In the genomic region with DNA sequence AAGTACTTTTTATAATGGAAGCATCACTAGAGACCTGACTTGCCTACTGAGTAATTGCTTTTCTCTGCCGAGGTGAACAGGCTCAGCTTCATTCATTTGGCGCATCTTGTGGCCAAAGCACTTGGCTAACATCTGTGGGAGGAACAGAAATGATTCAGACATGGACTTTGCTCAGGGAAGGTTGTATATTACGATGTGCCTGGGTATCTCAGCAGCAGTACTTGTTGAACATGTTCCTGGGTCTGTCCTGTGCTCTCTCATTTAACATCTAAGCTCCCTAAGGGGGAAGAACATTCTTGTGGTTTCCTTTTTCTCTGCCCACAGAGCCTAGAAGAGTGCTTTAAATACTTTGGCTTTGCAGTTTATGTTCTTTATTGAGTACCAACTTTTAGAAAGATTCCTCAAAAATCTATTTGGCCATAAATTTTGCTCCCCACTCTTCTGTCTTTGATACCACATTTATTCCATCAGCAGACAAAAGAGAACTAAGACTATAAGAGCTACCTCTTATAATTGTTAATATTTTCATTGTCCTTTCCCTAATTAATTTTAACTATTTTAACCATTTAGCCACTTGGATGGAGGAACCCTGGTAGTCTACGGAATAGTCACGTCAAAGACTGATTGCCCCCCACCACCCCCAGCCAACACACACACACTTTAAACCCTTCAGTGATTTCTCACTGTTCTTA, we compare ENCODE assay signal across 10 cellular contexts.
DNase-seq lines count a peak whose midpoint lies in the region; ATAC-seq, FAIRE-seq and TF ChIP-seq lines count a peak whose summit lies in the region.
"Had no signal": no experiment of that assay in that cellular context is flagged by ENCODE, and none has a peak within 500 bp of the region (broad histone marks: within the 10 kb centered on the region; RNA-seq: fewer than 3 reads in every experiment).

No MANE protein-coding gene starts in this region.

- no peak overlapping the region for H4K5ac ChIP-seq in H1 (ENCODE audit: insufficient read length, low read depth, low read length)

- H3K27me3 ChIP-seq in ACC112 (ENCODE audit: insufficient read depth, low read length), result no peaks in the 10 kb centered on the region
- H3K27me3 ChIP-seq in H1 (replicated peaks in 1 of 4; ENCODE audit: control insufficient read depth in 3 of 4, extremely low read depth in 1 of 4, insufficient read depth in 3 of 4, low read length in 3 of 4), result no peaks in the 10 kb centered on the region
- no peaks in the 10 kb centered on the region for H3K27me3 ChIP-seq in testis
- H3K27me3 ChIP-seq: tibial nerve had no signal

- no peak for TF ChIP-seq RAD21 in H1 (IDR thresholded peaks at IDR 0.05 in 1 of 2, conservative IDR thresholded peaks at IDR 0.05 in 1 of 2; ENCODE audit: low read depth in 2 of 2, low read length in 2 of 2)

- H2BK120ac ChIP-seq in H1 (replicated peaks; ENCODE audit: low read depth, low read length), result no peak overlapping the region

- H3K56ac ChIP-seq in H1 (replicated peaks; ENCODE audit: insufficient read length, low read depth, low read length), result no peak overlapping the region

- H3K4me2 ChIP-seq in H1 (ENCODE audit: insufficient read depth in 1 of 2, low read depth in 2 of 2, low read length in 2 of 2), result no peak overlapping the region

- no peak for TF ChIP-seq EP300 in H1 (IDR thresholded peaks at IDR 0.05; ENCODE audit: borderline replicate concordance in 1 of 2, low read depth in 2 of 2, low read length in 2 of 2)

- H3K4me1 ChIP-seq in ACC112 (ENCODE audit: control insufficient read depth, insufficient read depth, low read length, unreplicated experiment), result peaks cover 17% of the 10 kb centered on the region
- no peaks in the 10 kb centered on the region; a peak in 1 of 7 replicates for H3K4me1 ChIP-seq in H1 (replicated peaks in 1 of 4; ENCODE audit: control insufficient read depth in 3 of 4, insufficient read depth in 4 of 4, low read length in 3 of 4)
- H3K4me1 ChIP-seq in testis, result no peaks in the 10 kb centered on the region

- TF ChIP-seq CTCF in H1 (IDR thresholded peaks at IDR 0.05; ENCODE audit: control extremely low read depth in 1 of 3, insufficient read depth in 1 of 3, low read depth in 1 of 3, low read length in 3 of 3) (no peak), testis (IDR thresholded peaks at IDR 0.05) (no peak)

- no peak for DNase-seq in H1 (ENCODE audit: low read depth in 1 of 2, low spot score in 2 of 2)
- DNase-seq in germinal center (ENCODE audit: low spot score), result no peak
- DNase-seq in NCI-H1694 (lab: John Stamatoyannopoulos, UW), result no peak
- DNase-seq in testis, result no peak
- no peak for DNase-seq in activated T-cell treated with anti-CD3 and anti-CD28 coated beads, Interleukin-2, amount 50 U/mL, for 1 hour

- H2BK20ac ChIP-seq in H1 (ENCODE audit: low read length), result no peak overlapping the region

- no peak overlapping the region for H3K23ac ChIP-seq in H1 (ENCODE audit: insufficient read length)

- H3K14ac ChIP-seq in H1 (ENCODE audit: insufficient read length), result no peak overlapping the region

- H3K27ac ChIP-seq in ACC112 (ENCODE audit: low read depth, low read length) (peak overlapping the region; percentile 54), KOPT-K1 (ENCODE audit: low read depth, low read length, poor library complexity, severe bottlenecking) (peak overlapping the region; percentile 22), H1 (ENCODE audit: low read depth, low read length) (no peak overlapping the region), testis (no peak overlapping the region)
- H3K27ac ChIP-seq: tibial nerve had no signal

- no peak overlapping the region for H2BK12ac ChIP-seq in H1 (ENCODE audit: low read depth, low read length)

- no peak overlapping the region for H3K4ac ChIP-seq in H1 (replicated peaks; ENCODE audit: insufficient read length, low read depth, low read length)

- H3K4me3 ChIP-seq in ACC112 (ENCODE audit: low read depth, low read length) (no peak overlapping the region), H1 (ENCODE audit: extremely low read depth in 1 of 4, insufficient read depth in 2 of 4, low read depth in 3 of 4, low read length in 4 of 4) (no peak overlapping the region), testis (no peak overlapping the region)
- H3K4me3 ChIP-seq: lung, tibial nerve had no signal

- no peaks in the 10 kb centered on the region for H3K9me3 ChIP-seq in KOPT-K1 (ENCODE audit: insufficient read depth, low read length, poor library complexity, severe bottlenecking)
- H3K9me3 ChIP-seq in H1 (ENCODE audit: insufficient read depth in 2 of 2, low read depth in 1 of 2, low read length in 1 of 2), result no peaks in the 10 kb centered on the region
- no peaks in the 10 kb centered on the region for H3K9me3 ChIP-seq in testis
- H3K9me3 ChIP-seq: tibial nerve had no signal

- no peak overlapping the region for H2BK5ac ChIP-seq in H1 (ENCODE audit: low read depth, low read length)

- no peak overlapping the region for H2AK5ac ChIP-seq in H1 (ENCODE audit: low read depth, low read length)

- POLR2A ChIA-PET in H1 (lab: Charles Lee; ENCODE audit: partially characterized antibody), result interaction anchor here (0.8 to 1.1 kb wide), 2 partner anchors 8 to 11 kb away, joined by 3 to 6 read pairs; no protein-coding TSS in a partner anchor

- no peak overlapping the region for H4K8ac ChIP-seq in H1 (ENCODE audit: extremely low read depth, insufficient read depth, low read length)

- no peaks in the 10 kb centered on the region for H3K79me1 ChIP-seq in H1 (ENCODE audit: low read depth, low read length)

- peaks cover 2% of the 10 kb centered on the region; the same call in 1 of the 2 replicates for H3K23me2 ChIP-seq in H1 (ENCODE audit: low read depth, low read length)

- FAIRE-seq in H1 (lab: Jason Lieb, UNC), result no peak

- H3K36me3 ChIP-seq in ACC112 (ENCODE audit: insufficient read depth, low read length), result no peaks in the 10 kb centered on the region
- H3K36me3 ChIP-seq in KOPT-K1 (ENCODE audit: insufficient read depth, low read length), result no peaks in the 10 kb centered on the region
- H3K36me3 ChIP-seq in H1 (ENCODE audit: control insufficient read depth in 2 of 4, insufficient read depth in 4 of 4, low read length in 3 of 4), result no peaks in the 10 kb centered on the region
- H3K36me3 ChIP-seq in testis (ENCODE audit: low read depth, missing control alignments), result no peaks in the 10 kb centered on the region
- H3K36me3 ChIP-seq: tibial nerve had no signal

- 92% methylated on average over 5 of the region's 5 CpGs; no CpG with 5 or more reads in 1 of the 2 experiments for WGBS in H1 (ENCODE audit: extremely low coverage in 1 of 2, insufficient coverage in 1 of 2, insufficient read length in 1 of 2, insufficient replicate concordance in 2 of 2, low coverage in 1 of 2, low lambda C conversion rate in 2 of 2, missing lambda C conversion rate in 1 of 2), 2 experiments
- 65 to 71% methylated on average over 5 of the region's 5 CpGs for WGBS in testis, 2 donors

- H3K18ac ChIP-seq in H1 (ENCODE audit: extremely low read depth, low read length), result no peak overlapping the region

- peak; percentile 58 for ATAC-seq in GM19397 (IDR thresholded peaks at IDR 0.05; ENCODE audit: unreplicated experiment)

- H4K20me1 ChIP-seq in H1 (replicated peaks in 1 of 2; ENCODE audit: control insufficient read depth in 1 of 2, insufficient read depth in 2 of 2, low read length in 2 of 2), result no peaks in the 10 kb centered on the region

- no peak for TF ChIP-seq POLR2A in H1 (IDR thresholded peaks at IDR 0.05; ENCODE audit: control extremely low read depth in 1 of 2, low read depth in 2 of 2, low read length in 2 of 2)
- TF ChIP-seq POLR2A in testis (IDR thresholded peaks at IDR 0.05), result no peak

- CTCF ChIA-PET in H1 (lab: Charles Lee; ENCODE audit: partially characterized antibody), result interaction anchor here (0.5 to 1.5 kb wide), 3 partner anchors 10 to 169 kb away, joined by 3 to 5 read pairs (median 3); no protein-coding TSS in a partner anchor

- H3K79me2 ChIP-seq in ACC112 (ENCODE audit: control insufficient read depth, insufficient read depth, low read length, unreplicated experiment), result no peaks in the 10 kb centered on the region
- no peaks in the 10 kb centered on the region for H3K79me2 ChIP-seq in H1 (ENCODE audit: control insufficient read depth in 1 of 2, insufficient read depth in 2 of 2, low read length in 2 of 2)

- H2BK15ac ChIP-seq in H1 (ENCODE audit: low read length), result no peak overlapping the region

- intact Hi-C loops in testis (cut with DNase I; ENCODE audit: low total_unique reads), result no loop called here

- H2AFZ ChIP-seq in ACC112 (ENCODE audit: low read length, unreplicated experiment) (no peak overlapping the region), H1 (ENCODE audit: low read length) (0 out of 2 replicates have a peak overlapping the region, but pooled peaks have one; percentile 35)

- H4K91ac ChIP-seq in H1 (replicated peaks; ENCODE audit: insufficient read length, low read length), result no peak overlapping the region

- H3K9ac ChIP-seq in H1 (replicated peaks in 1 of 4; ENCODE audit: extremely low read depth in 1 of 4, low read depth in 3 of 4, low read length in 3 of 4), result no peak overlapping the region

TF ChIP-seq in H1, 55 proteins besides CTCF, POLR2A, EP300 and RAD21:
- TF ChIP-seq CBX8 (IDR thresholded peaks at IDR 0.05; ENCODE audit: borderline replicate concordance, low read depth, low read length) (no peak), RXRA (IDR thresholded peaks at IDR 0.05; ENCODE audit: insufficient read depth, low read depth, low read length) (no peak), HDAC6 (IDR thresholded peaks at IDR 0.05; ENCODE audit: low read depth, low read length) (no peak), CBX5 (IDR thresholded peaks at IDR 0.05; ENCODE audit: low read depth, low read length) (no peak), ASH2L (IDR thresholded peaks at IDR 0.05; ENCODE audit: low read length) (no peak), NANOG (IDR thresholded peaks at IDR 0.05; ENCODE audit: insufficient read depth, low read depth, low read length, poor library complexity, severe bottlenecking) (no peak), JUN (IDR thresholded peaks at IDR 0.05; ENCODE audit: low read depth, low read length) (no peak), GABPA (IDR thresholded peaks at IDR 0.05; ENCODE audit: borderline replicate concordance, insufficient read depth, low read length) (no peak), PHF8 (conservative IDR thresholded peaks at IDR 0.05; ENCODE audit: low read depth, low read length) (no peak), GTF2F1 (IDR thresholded peaks at IDR 0.05; ENCODE audit: borderline replicate concordance, low read depth, low read length) (no peak), BCL11A (IDR thresholded peaks at IDR 0.05; ENCODE audit: low read depth in 2 of 2, low read length in 2 of 2) (no peak), ZNF274 (IDR thresholded peaks at IDR 0.05; ENCODE audit: borderline replicate concordance, extremely low read depth, low read length) (no peak), TBP (IDR thresholded peaks at IDR 0.05; ENCODE audit: low read depth, low read length) (no peak), CHD1 (IDR thresholded peaks at IDR 0.05; ENCODE audit: low read depth, low read length) (no peak), EZH2 (IDR thresholded peaks at IDR 0.05; ENCODE audit: low read depth, low read length, severe bottlenecking) (no peak), RBBP5 (IDR thresholded peaks at IDR 0.05; ENCODE audit: borderline replicate concordance, low read depth, low read length) (no peak), JUND (IDR thresholded peaks at IDR 0.05; ENCODE audit: low read length) (no peak)

Comparison
In these comparisons a context has a peak if more than half of its experiments do, and no peak if none do; other contexts are left out.
1. H3K27ac ChIP-seq: peak in ACC112 (single experiment) and KOPT-K1 (single experiment); none in H1 (single experiment) and testis (0 of 2).